Comparison of ENCODE assay signal across 2 cellular contexts in the genomic region with DNA sequence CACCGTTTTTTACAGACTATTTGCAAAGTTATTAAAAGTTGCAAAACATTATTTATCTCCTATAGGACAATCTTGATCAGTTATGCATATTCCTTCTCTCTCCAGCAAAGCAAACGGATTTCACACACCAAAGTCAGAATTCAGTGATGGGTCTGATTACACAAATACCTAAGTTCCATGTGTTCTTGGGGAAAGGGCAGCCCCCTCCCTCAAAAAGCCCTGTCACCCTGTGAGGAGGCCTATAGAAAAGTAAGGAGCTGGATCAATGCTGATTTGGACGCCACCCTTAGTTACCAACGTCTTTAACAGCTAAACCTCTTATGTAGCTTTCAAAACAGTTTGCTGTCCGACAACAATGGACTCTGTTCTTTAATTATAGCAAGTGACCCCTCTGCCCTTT.
TF ChIP-seq lines count a peak whose summit lies in the region.

No MANE protein-coding gene starts in this region.

TF ChIP-seq in GM23338, 12 proteins besides CTCF, POLR2A, EP300 and RAD21 (continued from another document):
- TF ChIP-seq, protein P1, sequence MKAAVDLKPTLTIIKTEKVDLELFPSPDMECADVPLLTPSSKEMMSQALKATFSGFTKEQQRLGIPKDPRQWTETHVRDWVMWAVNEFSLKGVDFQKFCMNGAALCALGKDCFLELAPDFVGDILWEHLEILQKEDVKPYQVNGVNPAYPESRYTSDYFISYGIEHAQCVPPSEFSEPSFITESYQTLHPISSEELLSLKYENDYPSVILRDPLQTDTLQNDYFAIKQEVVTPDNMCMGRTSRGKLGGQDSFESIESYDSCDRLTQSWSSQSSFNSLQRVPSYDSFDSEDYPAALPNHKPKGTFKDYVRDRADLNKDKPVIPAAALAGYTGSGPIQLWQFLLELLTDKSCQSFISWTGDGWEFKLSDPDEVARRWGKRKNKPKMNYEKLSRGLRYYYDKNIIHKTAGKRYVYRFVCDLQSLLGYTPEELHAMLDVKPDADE (IDR thresholded peaks at IDR 0.05) = no peak
- TF ChIP-seq ZNF114 (CRISPR knock-in tag; IDR thresholded peaks at IDR 0.05) (no peak), ZNF331 (CRISPR knock-in tag; IDR thresholded peaks at IDR 0.05; ENCODE audit: low read depth) (no peak), JUNB (IDR thresholded peaks at IDR 0.05; ENCODE audit: unreplicated experiment) (no peak), POLR2AphosphoS5 (IDR thresholded peaks at IDR 0.05; ENCODE audit: low read depth) (no peak), EZH2phosphoT487 (IDR thresholded peaks at IDR 0.05; ENCODE audit: unreplicated experiment) (no peak), EZH2 (IDR thresholded peaks at IDR 0.05; ENCODE audit: low read depth, unreplicated experiment) (no peak)
- TF ChIP-seq, protein P2, sequence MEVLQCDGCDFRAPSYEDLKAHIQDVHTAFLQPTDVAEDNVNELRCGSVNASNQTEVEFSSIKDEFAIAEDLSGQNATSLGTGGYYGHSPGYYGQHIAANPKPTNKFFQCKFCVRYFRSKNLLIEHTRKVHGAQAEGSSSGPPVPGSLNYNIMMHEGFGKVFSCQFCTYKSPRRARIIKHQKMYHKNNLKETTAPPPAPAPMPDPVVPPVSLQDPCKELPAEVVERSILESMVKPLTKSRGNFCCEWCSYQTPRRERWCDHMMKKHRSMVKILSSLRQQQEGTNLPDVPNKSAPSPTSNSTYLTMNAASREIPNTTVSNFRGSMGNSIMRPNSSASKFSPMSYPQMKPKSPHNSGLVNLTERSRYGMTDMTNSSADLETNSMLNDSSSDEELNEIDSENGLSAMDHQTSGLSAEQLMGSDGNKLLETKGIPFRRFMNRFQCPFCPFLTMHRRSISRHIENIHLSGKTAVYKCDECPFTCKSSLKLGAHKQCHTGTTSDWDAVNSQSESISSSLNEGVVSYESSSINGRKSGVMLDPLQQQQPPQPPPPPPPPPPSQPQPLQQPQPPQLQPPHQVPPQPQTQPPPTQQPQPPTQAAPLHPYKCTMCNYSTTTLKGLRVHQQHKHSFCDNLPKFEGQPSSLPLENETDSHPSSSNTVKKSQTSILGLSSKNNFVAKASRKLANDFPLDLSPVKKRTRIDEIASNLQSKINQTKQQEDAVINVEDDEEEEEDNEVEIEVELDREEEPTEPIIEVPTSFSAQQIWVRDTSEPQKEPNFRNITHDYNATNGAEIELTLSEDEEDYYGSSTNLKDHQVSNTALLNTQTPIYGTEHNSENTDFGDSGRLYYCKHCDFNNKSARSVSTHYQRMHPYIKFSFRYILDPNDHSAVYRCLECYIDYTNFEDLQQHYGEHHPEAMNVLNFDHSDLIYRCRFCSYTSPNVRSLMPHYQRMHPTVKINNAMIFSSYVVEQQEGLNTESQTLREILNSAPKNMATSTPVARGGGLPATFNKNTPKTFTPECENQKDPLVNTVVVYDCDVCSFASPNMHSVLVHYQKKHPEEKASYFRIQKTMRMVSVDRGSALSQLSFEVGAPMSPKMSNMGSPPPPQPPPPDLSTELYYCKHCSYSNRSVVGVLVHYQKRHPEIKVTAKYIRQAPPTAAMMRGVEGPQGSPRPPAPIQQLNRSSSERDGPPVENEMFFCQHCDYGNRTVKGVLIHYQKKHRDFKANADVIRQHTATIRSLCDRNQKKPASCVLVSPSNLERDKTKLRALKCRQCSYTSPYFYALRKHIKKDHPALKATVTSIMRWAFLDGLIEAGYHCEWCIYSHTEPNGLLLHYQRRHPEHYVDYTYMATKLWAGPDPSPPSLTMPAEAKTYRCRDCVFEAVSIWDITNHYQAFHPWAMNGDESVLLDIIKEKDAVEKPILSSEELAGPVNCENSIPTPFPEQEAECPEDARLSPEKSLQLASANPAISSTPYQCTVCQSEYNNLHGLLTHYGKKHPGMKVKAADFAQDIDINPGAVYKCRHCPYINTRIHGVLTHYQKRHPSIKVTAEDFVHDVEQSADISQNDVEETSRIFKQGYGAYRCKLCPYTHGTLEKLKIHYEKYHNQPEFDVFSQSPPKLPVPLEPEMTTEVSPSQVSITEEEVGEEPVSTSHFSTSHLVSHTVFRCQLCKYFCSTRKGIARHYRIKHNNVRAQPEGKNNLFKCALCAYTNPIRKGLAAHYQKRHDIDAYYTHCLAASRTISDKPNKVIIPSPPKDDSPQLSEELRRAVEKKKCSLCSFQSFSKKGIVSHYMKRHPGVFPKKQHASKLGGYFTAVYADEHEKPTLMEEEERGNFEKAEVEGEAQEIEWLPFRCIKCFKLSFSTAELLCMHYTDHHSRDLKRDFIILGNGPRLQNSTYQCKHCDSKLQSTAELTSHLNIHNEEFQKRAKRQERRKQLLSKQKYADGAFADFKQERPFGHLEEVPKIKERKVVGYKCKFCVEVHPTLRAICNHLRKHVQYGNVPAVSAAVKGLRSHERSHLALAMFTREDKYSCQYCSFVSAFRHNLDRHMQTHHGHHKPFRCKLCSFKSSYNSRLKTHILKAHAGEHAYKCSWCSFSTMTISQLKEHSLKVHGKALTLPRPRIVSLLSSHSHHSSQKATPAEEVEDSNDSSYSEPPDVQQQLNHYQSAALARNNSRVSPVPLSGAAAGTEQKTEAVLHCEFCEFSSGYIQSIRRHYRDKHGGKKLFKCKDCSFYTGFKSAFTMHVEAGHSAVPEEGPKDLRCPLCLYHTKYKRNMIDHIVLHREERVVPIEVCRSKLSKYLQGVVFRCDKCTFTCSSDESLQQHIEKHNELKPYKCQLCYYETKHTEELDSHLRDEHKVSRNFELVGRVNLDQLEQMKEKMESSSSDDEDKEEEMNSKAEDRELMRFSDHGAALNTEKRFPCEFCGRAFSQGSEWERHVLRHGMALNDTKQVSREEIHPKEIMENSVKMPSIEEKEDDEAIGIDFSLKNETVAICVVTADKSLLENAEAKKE (CRISPR knock-in tag; IDR thresholded peaks at IDR 0.05) = no peak
- TF ChIP-seq, protein P3, sequence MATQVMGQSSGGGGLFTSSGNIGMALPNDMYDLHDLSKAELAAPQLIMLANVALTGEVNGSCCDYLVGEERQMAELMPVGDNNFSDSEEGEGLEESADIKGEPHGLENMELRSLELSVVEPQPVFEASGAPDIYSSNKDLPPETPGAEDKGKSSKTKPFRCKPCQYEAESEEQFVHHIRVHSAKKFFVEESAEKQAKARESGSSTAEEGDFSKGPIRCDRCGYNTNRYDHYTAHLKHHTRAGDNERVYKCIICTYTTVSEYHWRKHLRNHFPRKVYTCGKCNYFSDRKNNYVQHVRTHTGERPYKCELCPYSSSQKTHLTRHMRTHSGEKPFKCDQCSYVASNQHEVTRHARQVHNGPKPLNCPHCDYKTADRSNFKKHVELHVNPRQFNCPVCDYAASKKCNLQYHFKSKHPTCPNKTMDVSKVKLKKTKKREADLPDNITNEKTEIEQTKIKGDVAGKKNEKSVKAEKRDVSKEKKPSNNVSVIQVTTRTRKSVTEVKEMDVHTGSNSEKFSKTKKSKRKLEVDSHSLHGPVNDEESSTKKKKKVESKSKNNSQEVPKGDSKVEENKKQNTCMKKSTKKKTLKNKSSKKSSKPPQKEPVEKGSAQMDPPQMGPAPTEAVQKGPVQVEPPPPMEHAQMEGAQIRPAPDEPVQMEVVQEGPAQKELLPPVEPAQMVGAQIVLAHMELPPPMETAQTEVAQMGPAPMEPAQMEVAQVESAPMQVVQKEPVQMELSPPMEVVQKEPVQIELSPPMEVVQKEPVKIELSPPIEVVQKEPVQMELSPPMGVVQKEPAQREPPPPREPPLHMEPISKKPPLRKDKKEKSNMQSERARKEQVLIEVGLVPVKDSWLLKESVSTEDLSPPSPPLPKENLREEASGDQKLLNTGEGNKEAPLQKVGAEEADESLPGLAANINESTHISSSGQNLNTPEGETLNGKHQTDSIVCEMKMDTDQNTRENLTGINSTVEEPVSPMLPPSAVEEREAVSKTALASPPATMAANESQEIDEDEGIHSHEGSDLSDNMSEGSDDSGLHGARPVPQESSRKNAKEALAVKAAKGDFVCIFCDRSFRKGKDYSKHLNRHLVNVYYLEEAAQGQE (IDR thresholded peaks at IDR 0.05; ENCODE audit: unreplicated experiment) = no peak
TF ChIP-seq in GM23338: peak in this region for 0.

TF ChIP-seq in WTC11, 78 proteins besides CTCF, POLR2A, EP300 and RAD21 (continued from another document):
- TF ChIP-seq, protein P4, sequence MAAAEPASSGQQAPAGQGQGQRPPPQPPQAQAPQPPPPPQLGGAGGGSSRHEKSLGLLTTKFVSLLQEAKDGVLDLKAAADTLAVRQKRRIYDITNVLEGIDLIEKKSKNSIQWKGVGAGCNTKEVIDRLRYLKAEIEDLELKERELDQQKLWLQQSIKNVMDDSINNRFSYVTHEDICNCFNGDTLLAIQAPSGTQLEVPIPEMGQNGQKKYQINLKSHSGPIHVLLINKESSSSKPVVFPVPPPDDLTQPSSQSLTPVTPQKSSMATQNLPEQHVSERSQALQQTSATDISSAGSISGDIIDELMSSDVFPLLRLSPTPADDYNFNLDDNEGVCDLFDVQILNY (CRISPR knock-in tag; IDR thresholded peaks at IDR 0.05) = no peak
- no peak for TF ChIP-seq CBFB (CRISPR knock-in tag; IDR thresholded peaks at IDR 0.05; ENCODE audit: low read depth)
- TF ChIP-seq, protein P5, sequence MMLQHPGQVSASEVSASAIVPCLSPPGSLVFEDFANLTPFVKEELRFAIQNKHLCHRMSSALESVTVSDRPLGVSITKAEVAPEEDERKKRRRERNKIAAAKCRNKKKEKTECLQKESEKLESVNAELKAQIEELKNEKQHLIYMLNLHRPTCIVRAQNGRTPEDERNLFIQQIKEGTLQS (CRISPR knock-in tag; conservative IDR thresholded peaks at IDR 0.05) = no peak
- TF ChIP-seq ESRRA (CRISPR knock-in tag; IDR thresholded peaks at IDR 0.05; ENCODE audit: borderline replicate concordance) = no peak
- TF ChIP-seq, protein P6, sequence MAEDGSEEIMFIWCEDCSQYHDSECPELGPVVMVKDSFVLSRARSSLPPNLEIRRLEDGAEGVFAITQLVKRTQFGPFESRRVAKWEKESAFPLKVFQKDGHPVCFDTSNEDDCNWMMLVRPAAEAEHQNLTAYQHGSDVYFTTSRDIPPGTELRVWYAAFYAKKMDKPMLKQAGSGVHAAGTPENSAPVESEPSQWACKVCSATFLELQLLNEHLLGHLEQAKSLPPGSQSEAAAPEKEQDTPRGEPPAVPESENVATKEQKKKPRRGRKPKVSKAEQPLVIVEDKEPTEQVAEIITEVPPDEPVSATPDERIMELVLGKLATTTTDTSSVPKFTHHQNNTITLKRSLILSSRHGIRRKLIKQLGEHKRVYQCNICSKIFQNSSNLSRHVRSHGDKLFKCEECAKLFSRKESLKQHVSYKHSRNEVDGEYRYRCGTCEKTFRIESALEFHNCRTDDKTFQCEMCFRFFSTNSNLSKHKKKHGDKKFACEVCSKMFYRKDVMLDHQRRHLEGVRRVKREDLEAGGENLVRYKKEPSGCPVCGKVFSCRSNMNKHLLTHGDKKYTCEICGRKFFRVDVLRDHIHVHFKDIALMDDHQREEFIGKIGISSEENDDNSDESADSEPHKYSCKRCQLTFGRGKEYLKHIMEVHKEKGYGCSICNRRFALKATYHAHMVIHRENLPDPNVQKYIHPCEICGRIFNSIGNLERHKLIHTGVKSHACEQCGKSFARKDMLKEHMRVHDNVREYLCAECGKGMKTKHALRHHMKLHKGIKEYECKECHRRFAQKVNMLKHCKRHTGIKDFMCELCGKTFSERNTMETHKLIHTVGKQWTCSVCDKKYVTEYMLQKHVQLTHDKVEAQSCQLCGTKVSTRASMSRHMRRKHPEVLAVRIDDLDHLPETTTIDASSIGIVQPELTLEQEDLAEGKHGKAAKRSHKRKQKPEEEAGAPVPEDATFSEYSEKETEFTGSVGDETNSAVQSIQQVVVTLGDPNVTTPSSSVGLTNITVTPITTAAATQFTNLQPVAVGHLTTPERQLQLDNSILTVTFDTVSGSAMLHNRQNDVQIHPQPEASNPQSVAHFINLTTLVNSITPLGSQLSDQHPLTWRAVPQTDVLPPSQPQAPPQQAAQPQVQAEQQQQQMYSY (CRISPR knock-in tag; IDR thresholded peaks at IDR 0.05) = peak; percentile 49
